In genomic region chr18:14930076-14930475, GRCh38 we compare ENCODE assay signal across 7 cellular contexts.
"Had no signal": no experiment of that assay in that cellular context is flagged by ENCODE, and none has a peak within 500 bp of the region (broad histone marks: within the 10 kb centered on the region; RNA-seq: fewer than 3 reads in every experiment).

No MANE protein-coding gene starts in this region.

- ATAC-seq: GM23338, HepG2 had no signal

- H3K4me2 ChIP-seq: GM23338 had no signal

- H3K4me3 Mint-ChIP-seq: GM23338, H9, IgD-negative memory B cell had no signal

- H2AFZ ChIP-seq: GM23338 had no signal

- H3K4me3 ChIP-seq: GM23338 had no signal

- DNase-seq: H9, HCEC 1CT, KBM-7 had no signal

- H3K4me1 Mint-ChIP-seq: GM23338, H9 had no signal

- H3K27ac ChIP-seq: HL-60 had no signal

- H3K27ac Mint-ChIP-seq: GM23338, H9 had no signal
